In the genomic region with DNA sequence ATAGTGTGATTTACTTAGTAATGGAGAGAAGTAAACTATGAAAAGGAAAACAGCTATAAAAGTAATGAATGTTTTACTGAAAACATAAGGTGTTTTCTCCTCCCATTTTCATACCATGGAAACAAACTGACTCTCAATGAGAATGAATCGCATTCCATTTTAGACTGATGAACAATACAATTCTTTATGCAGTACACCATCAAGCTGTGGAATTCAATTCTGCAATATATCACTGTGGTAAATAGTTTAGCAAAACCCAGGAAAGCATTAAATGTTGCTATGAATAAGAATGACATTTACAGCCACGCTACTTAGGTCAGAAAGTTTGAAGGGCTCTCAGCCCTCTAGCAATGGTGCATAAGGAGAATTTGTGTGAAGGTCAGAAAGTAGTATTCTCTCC, we compare ENCODE assay signal across 1 cellular context.
TF ChIP-seq lines count a peak whose summit lies in the region.

No MANE protein-coding gene starts in this region.

TF ChIP-seq in H1, 55 proteins besides CTCF, POLR2A, EP300 and RAD21:
- TF ChIP-seq NRF1 (IDR thresholded peaks at IDR 0.05; ENCODE audit: low read depth, low read length) (no peak), EZH2 (IDR thresholded peaks at IDR 0.05; ENCODE audit: low read depth, low read length, severe bottlenecking) (no peak), FOSL1 (IDR thresholded peaks at IDR 0.05; ENCODE audit: insufficient read depth, low read depth, low read length) (no peak), CHD1 (IDR thresholded peaks at IDR 0.05; ENCODE audit: low read depth, low read length) (no peak), CBX5 (IDR thresholded peaks at IDR 0.05; ENCODE audit: low read depth, low read length) (no peak), CTBP2 (IDR thresholded peaks at IDR 0.05; ENCODE audit: borderline replicate concordance, insufficient read depth, insufficient read length, low read length) (no peak), GTF2F1 (IDR thresholded peaks at IDR 0.05; ENCODE audit: borderline replicate concordance, low read depth, low read length) (no peak), KDM1A (IDR thresholded peaks at IDR 0.05; ENCODE audit: borderline replicate concordance, low read length) (no peak), SUZ12 (IDR thresholded peaks at IDR 0.05; ENCODE audit: low read length) (no peak), POU5F1 (IDR thresholded peaks at IDR 0.05; ENCODE audit: low read depth, low read length) (no peak)
